ENCODE assay signal across 10 cellular contexts in the genomic region with DNA sequence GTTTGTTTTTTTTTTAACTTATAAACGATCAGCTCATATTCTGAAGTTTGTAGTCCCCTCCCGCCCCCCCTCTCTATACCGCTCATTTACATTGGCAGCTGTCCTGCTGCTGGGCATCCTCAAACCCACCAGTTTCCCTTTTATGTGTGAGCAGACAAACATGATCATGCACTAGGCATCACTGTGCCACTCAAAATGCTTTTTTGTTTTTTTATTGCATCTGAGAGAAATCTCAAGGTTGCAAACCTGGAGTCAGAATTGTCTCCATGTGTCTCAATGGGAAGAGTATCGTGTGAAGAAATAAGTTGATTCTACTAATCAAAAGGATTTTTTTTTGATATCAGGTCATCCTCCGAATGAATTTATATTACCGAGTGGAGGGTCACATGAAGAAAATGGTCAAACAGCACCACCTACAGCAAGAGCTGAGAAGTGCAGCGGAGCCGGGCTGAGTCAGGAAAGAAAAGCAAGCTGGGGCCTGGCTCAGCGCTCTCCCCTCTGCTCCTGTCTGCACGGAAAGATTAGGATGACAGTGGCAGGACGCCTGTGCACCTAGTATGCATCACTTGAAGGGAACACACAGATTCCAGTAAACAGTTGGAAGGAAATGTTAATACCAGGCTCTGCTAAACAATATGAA. TPM values are rescaled to one million over a fixed set of nuclear protein-coding genes. Genes with fewer than 3 reads are reported as not detected.
DNase-seq lines count a peak whose midpoint lies in the region; ATAC-seq, FAIRE-seq and TF ChIP-seq lines count a peak whose summit lies in the region.
"Not testable (repeated sequence)": the region's sequence is repeated elsewhere in the genome, so short reads cannot be mapped to it uniquely, and the experiment has no call there.
"Had no signal": no experiment of that assay in that cellular context is flagged by ENCODE, and none has a peak within 500 bp of the region (broad histone marks: within the 10 kb centered on the region; RNA-seq: fewer than 3 reads in every experiment).

No MANE protein-coding gene starts in this region.

- peak; percentile 58 for TF ChIP-seq CTCF in VCaP (conservative IDR thresholded peaks at IDR 0.05)
- TF ChIP-seq CTCF in mucosa of descending colon (IDR thresholded peaks at IDR 0.05); thoracic aorta (IDR thresholded peaks at IDR 0.05): not testable (repeated sequence)

- peak; percentile 58 for ATAC-seq in GM18520 (IDR thresholded peaks at IDR 0.05; ENCODE audit: unreplicated experiment)
- ATAC-seq in GM21390 (IDR thresholded peaks at IDR 0.05; ENCODE audit: unreplicated experiment) = peak; percentile 88
- ATAC-seq in HG02870 (IDR thresholded peaks at IDR 0.05; ENCODE audit: unreplicated experiment) = peak; percentile 62
- ATAC-seq in HG03439 (IDR thresholded peaks at IDR 0.05; ENCODE audit: unreplicated experiment) = peak; percentile 79
- ATAC-seq in mucosa of descending colon = peak; percentile 94
- ATAC-seq in thoracic aorta (ENCODE audit: insufficient number of reproducible peaks, low FRiP score, low read depth) = peak; percentile 47

- H3K27ac ChIP-seq in VCaP, thoracic aorta: not testable (repeated sequence)

- DNase-seq in mucosa of descending colon; thoracic aorta (ENCODE audit: low spot score): not testable (repeated sequence)

- H3K4me3 ChIP-seq in mucosa of descending colon, thoracic aorta: not testable (repeated sequence)

- H3K9me3 ChIP-seq in mucosa of descending colon, thoracic aorta: not testable (repeated sequence)

- H3K27me3 ChIP-seq in thoracic aorta (replicated peaks; ENCODE audit: insufficient read depth) = not testable (repeated sequence)

- H3K36me3 ChIP-seq in mucosa of descending colon (ENCODE audit: low read depth); thoracic aorta: not testable (repeated sequence)

- peak; percentile 37 for FAIRE-seq in endometrium (lab: Jason Lieb, UNC)

- intact Hi-C loops in mucosa of descending colon (cut with DNase I, micrococcal nuclease) = not testable (repeated sequence)

- not testable (repeated sequence) for H3K4me1 ChIP-seq in mucosa of descending colon (ENCODE audit: low read depth); thoracic aorta (ENCODE audit: control insufficient read depth in 1 of 2, low read depth in 2 of 2)

RNA-seq across cellular contexts. Expression of a gene that starts 29.7 kb away (rescaled TPM):
- under 1 TPM; 0.19 to 0.22 (median 0.20) TPM for total RNA-seq in mucosa of descending colon
- total RNA-seq in thoracic aorta = under 1 TPM in 1 of 2 donors, not detected in 1; 0.28 TPM
- total RNA-seq: H1, mononuclear cell had no signal

RNA-seq across cellular contexts. Expression of a gene that starts 59.3 kb away (rescaled TPM):
- 10 to 100 TPM; 18.4 to 33.8 (median 21.7) TPM for total RNA-seq in mucosa of descending colon
- total RNA-seq in thoracic aorta = 10 to 100 TPM in 1 of 2 donors, 1 to 10 TPM in 1; 1.8 to 19.8 TPM
